In the genomic region with DNA sequence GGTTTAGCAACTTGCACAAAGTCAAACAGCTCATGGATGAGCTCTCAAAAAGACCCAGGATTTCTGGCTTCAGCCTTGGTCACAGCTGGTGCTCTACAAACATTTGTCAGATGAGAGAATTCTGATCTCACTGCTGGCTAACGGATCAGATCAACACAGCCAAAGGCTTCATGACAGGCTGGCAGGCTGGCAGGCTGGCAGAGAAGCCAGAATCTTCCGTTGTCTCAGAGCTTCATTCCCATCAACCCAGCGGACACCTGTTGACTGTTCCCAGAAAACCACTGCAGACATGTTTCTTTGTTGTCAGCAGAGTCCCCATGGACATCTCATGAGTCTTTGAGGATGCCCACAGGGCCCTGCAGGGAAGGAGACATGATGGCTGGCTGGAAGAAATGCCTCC, we compare ENCODE assay signal across 17 cellular contexts.
DNase-seq lines count a peak whose midpoint lies in the region; ATAC-seq and TF ChIP-seq lines count a peak whose summit lies in the region.
"Had no signal": no experiment of that assay in that cellular context is flagged by ENCODE, and none has a peak within 500 bp of the region (broad histone marks: within the 10 kb centered on the region; RNA-seq: fewer than 3 reads in every experiment).

No MANE protein-coding gene starts in this region.

- H3K9me3 ChIP-seq in MG63: no peaks in the 10 kb centered on the region

- no peak overlapping the region for H3K27ac Mint-ChIP-seq in stimulated activated memory B cell treated with anti-CD40 and anti-IgM and Interleukin-4, amounts not matched to agents 10 μg/mL and 1 μg/mL and 100 μg/mL, for 72 hours
- H3K27ac Mint-ChIP-seq: B cell; CD4-positive, alpha-beta T cell; GM23338 had no signal

- peak overlapping the region in 2 of 59 donors; percentile 10 for H3K27ac ChIP-seq in dorsolateral prefrontal cortex
- H3K27ac ChIP-seq: HL-60 had no signal

- H3K4me3 ChIP-seq in dorsolateral prefrontal cortex (no peak overlapping the region), MG63 (no peak overlapping the region)
- H3K4me3 ChIP-seq: GM23338 had no signal

- no peaks in the 10 kb centered on the region for H3K4me1 Mint-ChIP-seq in stimulated activated memory B cell treated with anti-CD40 and anti-IgM and Interleukin-4, amounts not matched to agents 10 μg/mL and 1 μg/mL and 100 μg/mL, for 72 hours
- H3K4me1 Mint-ChIP-seq: B cell had no signal

- H3K27me3 ChIP-seq in dorsolateral prefrontal cortex (peaks cover 0 to 2% (median 0%) of the 10 kb centered on the region in 45 donors), MG63 (no peaks in the 10 kb centered on the region)

- H3K9me3 Mint-ChIP-seq in stimulated activated memory B cell treated with anti-CD40 and anti-IgM and Interleukin-4, amounts not matched to agents 10 μg/mL and 1 μg/mL and 100 μg/mL, for 72 hours: no peaks in the 10 kb centered on the region
- H3K9me3 Mint-ChIP-seq: CD4-positive, alpha-beta T cell; GM23338; H9 had no signal

- H3K36me3 ChIP-seq in MG63: no peaks in the 10 kb centered on the region

- no peak overlapping the region for H3K4me3 Mint-ChIP-seq in stimulated activated memory B cell treated with anti-CD40 and anti-IgM and Interleukin-4, amounts not matched to agents 10 μg/mL and 1 μg/mL and 100 μg/mL, for 72 hours
- H3K4me3 Mint-ChIP-seq: B cell; CD4-positive, alpha-beta T cell; GM23338; H9 had no signal

- no peak for TF ChIP-seq CTCF in dorsolateral prefrontal cortex (IDR thresholded peaks at IDR 0.05 in 54 of 56, conservative IDR thresholded peaks at IDR 0.05 in 2 of 56; ENCODE audit: low read depth in 1 of 56, partially characterized antibody in 56 of 56)

- in situ Hi-C loops in G401 (cut with HindIII; ENCODE audit: low sequenced_read_pairs): no loop called here

- ATAC-seq in HG03039 (IDR thresholded peaks at IDR 0.05; ENCODE audit: unreplicated experiment): no peak
- ATAC-seq in stimulated activated memory B cell treated with anti-CD40 and anti-IgM and Interleukin-4, amounts not matched to agents 10 μg/mL and 1 μg/mL and 100 μg/mL, for 72 hours: no peak
- ATAC-seq: GM23338 had no signal

- peaks cover 9% of the 10 kb centered on the region for H3K27me3 Mint-ChIP-seq in stimulated activated memory B cell treated with anti-CD40 and anti-IgM and Interleukin-4, amounts not matched to agents 10 μg/mL and 1 μg/mL and 100 μg/mL, for 72 hours

- intact Hi-C loops in dorsolateral prefrontal cortex (cut with DNase I): no loop called here

- DNase-seq in G401 (ENCODE audit: low spot score) (peak; percentile 4), dorsolateral prefrontal cortex (peak in 6 of 10 donors; percentile 12 to 63 (median 45)), medulla oblongata (ENCODE audit: extremely low spot score) (peak; percentile 3), pons (ENCODE audit: low spot score) (peak; percentile 39), Kasumi-1 (lab: John Stamatoyannopoulos, UW) (no peak), MG63 (no peak)
- DNase-seq: ACHN; CD4-positive, alpha-beta T cell; DMS79 treated with DMSO at 0.1 percent for 48 hours; EL; GDM1; H9 had no signal

- H3K36me3 Mint-ChIP-seq in stimulated activated memory B cell treated with anti-CD40 and anti-IgM and Interleukin-4, amounts not matched to agents 10 μg/mL and 1 μg/mL and 100 μg/mL, for 72 hours: no peaks in the 10 kb centered on the region

Comparison
In these comparisons a context has a peak if more than half of its experiments do, and no peak if none do; other contexts are left out.
1. DNase-seq: peak in G401 (single experiment), dorsolateral prefrontal cortex (6 of 10), medulla oblongata (single experiment) and pons (single experiment); none in Kasumi-1 (0 of 2) and MG63 (single experiment).